Comparison of ENCODE assay signal across 22 cellular contexts in genomic region chr7:2492038-2492437, GRCh38. TPM values are rescaled to one million over a fixed set of nuclear protein-coding genes. Genes with fewer than 3 reads are reported as not detected.
DNase-seq lines count a peak whose midpoint lies in the region; ATAC-seq, FAIRE-seq and TF ChIP-seq lines count a peak whose summit lies in the region.
"Had no signal": no experiment of that assay in that cellular context is flagged by ENCODE, and none has a peak within 500 bp of the region (broad histone marks: within the 10 kb centered on the region; RNA-seq: fewer than 3 reads in every experiment).

No MANE protein-coding gene starts in this region.

- TF ChIP-seq POLR2A in ovary (IDR thresholded peaks at IDR 0.05) (no peak), Peyer's patch (IDR thresholded peaks at IDR 0.05) (no peak)

- H3K27me3 Mint-ChIP-seq in activated naive CD8-positive, alpha-beta T cell treated with anti-CD3 and anti-CD28 coated beads for 36 hours, result no peaks in the 10 kb centered on the region
- peaks cover 2% of the 10 kb centered on the region for H3K27me3 Mint-ChIP-seq in activated naive CD8-positive, alpha-beta T cell treated with anti-CD3 and anti-CD28 coated beads, Interleukin-2, amount 50 U/mL, for 24 hours
- peaks cover 22% of the 10 kb centered on the region for H3K27me3 Mint-ChIP-seq in neural progenitor cell (ENCODE audit: insufficient read depth, low read depth)

- H3K9ac ChIP-seq in neural progenitor cell, result no peak overlapping the region
- H3K9ac ChIP-seq: BLaER1 had no signal

- H3K4me1 ChIP-seq in neural progenitor cell, result peaks cover 36% of the 10 kb centered on the region
- peaks cover 20% of the 10 kb centered on the region for H3K4me1 ChIP-seq in ovary (ENCODE audit: insufficient read depth)
- peaks cover 0 to 14% (median 0%) of the 10 kb centered on the region in 4 donors for H3K4me1 ChIP-seq in Peyer's patch
- H3K4me1 ChIP-seq: HAP-1 had no signal

- no peak overlapping the region for H3K4me3 ChIP-seq in bronchial epithelial cell (ENCODE audit: low read depth, low read length)
- no peak overlapping the region for H3K4me3 ChIP-seq in neural progenitor cell
- H3K4me3 ChIP-seq in ovary, result no peak overlapping the region
- no peak overlapping the region for H3K4me3 ChIP-seq in Peyer's patch
- H3K4me3 ChIP-seq: BLaER1, HAP-1 had no signal

- H3K36me3 ChIP-seq in bronchial epithelial cell (ENCODE audit: control insufficient read depth, insufficient read depth, low read length) (no peaks in the 10 kb centered on the region), neural progenitor cell (no peaks in the 10 kb centered on the region), ovary (no peaks in the 10 kb centered on the region), Peyer's patch (no peaks in the 10 kb centered on the region)
- H3K36me3 ChIP-seq: BLaER1, HAP-1 had no signal

- no peak for DNase-seq in activated naive CD8-positive, alpha-beta T cell treated with anti-CD3 and anti-CD28 coated beads for 36 hours
- DNase-seq in activated naive CD8-positive, alpha-beta T cell treated with anti-CD3 and anti-CD28 coated beads, Interleukin-2, amount 50 U/mL, for 24 hours, result no peak
- DNase-seq in bronchial epithelial cell (ENCODE audit: low read depth) (no peak), neural progenitor cell (ENCODE audit: low spot score) (no peak), ovary (no peak), Peyer's patch (no peak)
- DNase-seq: 8988T; CD4-positive, alpha-beta memory T cell; DMS153; DMS79; GDM1; IMR-90 had no signal

- no peaks in the 10 kb centered on the region for H4K20me1 ChIP-seq in neural progenitor cell (ENCODE audit: low read depth)
- H4K20me1 ChIP-seq: BLaER1 had no signal

- H3K27ac ChIP-seq in neural progenitor cell (no peak overlapping the region), ovary (no peak overlapping the region), Peyer's patch (no peak overlapping the region)
- H3K27ac ChIP-seq: HL-60 had no signal

- no peak overlapping the region for H3K4me3 Mint-ChIP-seq in activated naive CD8-positive, alpha-beta T cell treated with anti-CD3 and anti-CD28 coated beads for 36 hours
- H3K4me3 Mint-ChIP-seq in activated naive CD8-positive, alpha-beta T cell treated with anti-CD3 and anti-CD28 coated beads, Interleukin-2, amount 50 U/mL, for 24 hours, result no peak overlapping the region
- H3K4me3 Mint-ChIP-seq in neural progenitor cell, result peak overlapping the region; percentile 38
- H3K4me3 Mint-ChIP-seq: CD4-positive, alpha-beta memory T cell had no signal

- TF ChIP-seq CTCF in bronchial epithelial cell (IDR thresholded peaks at IDR 0.05; ENCODE audit: insufficient read depth, low read length, severe bottlenecking), result no peak
- no peak for TF ChIP-seq CTCF in neural progenitor cell (IDR thresholded peaks at IDR 0.05)
- TF ChIP-seq CTCF in ovary (IDR thresholded peaks at IDR 0.05), result no peak
- TF ChIP-seq CTCF in Peyer's patch (IDR thresholded peaks at IDR 0.05), result no peak

- H3K27me3 ChIP-seq in bronchial epithelial cell (ENCODE audit: control insufficient read depth, insufficient read depth, low read length), result peaks cover 8% of the 10 kb centered on the region
- H3K27me3 ChIP-seq in neural progenitor cell, result no peaks in the 10 kb centered on the region
- H3K27me3 ChIP-seq in ovary, result no peaks in the 10 kb centered on the region
- no peaks in the 10 kb centered on the region for H3K27me3 ChIP-seq in Peyer's patch
- H3K27me3 ChIP-seq: BLaER1 had no signal

- H3K9me3 ChIP-seq in neural progenitor cell (ENCODE audit: low read depth), result no peaks in the 10 kb centered on the region
- no peaks in the 10 kb centered on the region for H3K9me3 ChIP-seq in ovary
- H3K9me3 ChIP-seq in Peyer's patch, result no peaks in the 10 kb centered on the region
- H3K9me3 ChIP-seq: BLaER1, HAP-1 had no signal

- FAIRE-seq in bronchial epithelial cell (lab: Jason Lieb, UNC), result peak; percentile 96

- H2AFZ ChIP-seq in neural progenitor cell (replicated peaks), result no peak overlapping the region

- no peak overlapping the region for H3K4me2 ChIP-seq in neural progenitor cell

- ATAC-seq in activated naive CD8-positive, alpha-beta T cell treated with anti-CD3 and anti-CD28 coated beads, Interleukin-2, amount 50 U/mL, for 24 hours, result no peak
- no peak for ATAC-seq in HG03354 (IDR thresholded peaks at IDR 0.05; ENCODE audit: poor library complexity, severe bottlenecking, unreplicated experiment)

- H3K4me1 Mint-ChIP-seq in activated naive CD8-positive, alpha-beta T cell treated with anti-CD3 and anti-CD28 coated beads for 36 hours, result peaks cover 1% of the 10 kb centered on the region
- no peaks in the 10 kb centered on the region for H3K4me1 Mint-ChIP-seq in activated naive CD8-positive, alpha-beta T cell treated with anti-CD3 and anti-CD28 coated beads, Interleukin-2, amount 50 U/mL, for 24 hours
- H3K4me1 Mint-ChIP-seq in neural progenitor cell, result peaks cover 40% of the 10 kb centered on the region

- intact Hi-C loops in ovary (cut with DNase I), result no loop called here

- no peak for TF ChIP-seq EP300 in ovary (IDR thresholded peaks at IDR 0.05)

- 97 to 98% (median 98%) methylated on average over 2 of the region's 2 CpGs for whole genome bisulfite sequencing in ovary, 3 donors

- H3K36me3 Mint-ChIP-seq in activated naive CD8-positive, alpha-beta T cell treated with anti-CD3 and anti-CD28 coated beads for 36 hours, result no peaks in the 10 kb centered on the region
- no peaks in the 10 kb centered on the region for H3K36me3 Mint-ChIP-seq in activated naive CD8-positive, alpha-beta T cell treated with anti-CD3 and anti-CD28 coated beads, Interleukin-2, amount 50 U/mL, for 24 hours (ENCODE audit: low read depth)
- H3K36me3 Mint-ChIP-seq in neural progenitor cell, result no peaks in the 10 kb centered on the region
- H3K36me3 Mint-ChIP-seq: CD14-positive monocyte; CD4-positive, alpha-beta memory T cell had no signal

- peaks cover 24% of the 10 kb centered on the region for H3F3A ChIP-seq in neural progenitor cell (ENCODE audit: low read depth)

- no peaks in the 10 kb centered on the region for H3K79me2 ChIP-seq in neural progenitor cell (ENCODE audit: low read depth)

- H3K9me3 Mint-ChIP-seq in activated naive CD8-positive, alpha-beta T cell treated with anti-CD3 and anti-CD28 coated beads for 36 hours, result peaks cover 2% of the 10 kb centered on the region
- H3K9me3 Mint-ChIP-seq in activated naive CD8-positive, alpha-beta T cell treated with anti-CD3 and anti-CD28 coated beads, Interleukin-2, amount 50 U/mL, for 24 hours, result peaks cover 6% of the 10 kb centered on the region
- peaks cover 3% of the 10 kb centered on the region for H3K9me3 Mint-ChIP-seq in neural progenitor cell

- H3K27ac Mint-ChIP-seq in activated naive CD8-positive, alpha-beta T cell treated with anti-CD3 and anti-CD28 coated beads for 36 hours, result peak overlapping the region; percentile 49
- H3K27ac Mint-ChIP-seq in activated naive CD8-positive, alpha-beta T cell treated with anti-CD3 and anti-CD28 coated beads, Interleukin-2, amount 50 U/mL, for 24 hours, result no peak overlapping the region
- peak overlapping the region; percentile 1 for H3K27ac Mint-ChIP-seq in neural progenitor cell
- H3K27ac Mint-ChIP-seq: CD14-positive monocyte had no signal

RNA-seq across cellular contexts. Expression of gene GRIFIN, which starts 15.8 kb away (rescaled TPM):
- not detected for total RNA-seq in activated naive CD8-positive, alpha-beta T cell treated with anti-CD3 and anti-CD28 coated beads for 36 hours
- total RNA-seq in bronchial epithelial cell (not detected in 2 replicates), neural progenitor cell (ENCODE audit: low replicate concordance) (not detected in 2 replicates), ovary (not detected), Peyer's patch (not detected)
- polyA plus RNA-seq in ovary, result not detected
- total RNA-seq: A673; CD4-positive, alpha-beta memory T cell; Daoy; H4; HT1080; IMR-90 had no signal
- polyA plus RNA-seq: AG04450; CD14-positive monocyte; CD4-positive, alpha-beta memory T cell; IMR-90 had no signal

RNA-seq across cellular contexts. Expression of gene LFNG, which starts 27.5 kb away (rescaled TPM):
- 10 to 100 TPM; 21.0 to 25.8 TPM for total RNA-seq in activated naive CD8-positive, alpha-beta T cell treated with anti-CD3 and anti-CD28 coated beads for 36 hours
- total RNA-seq in bronchial epithelial cell (4.5 and 6.8 TPM in 2 replicates), neural progenitor cell (ENCODE audit: low replicate concordance) (58.0 and 177 TPM in 2 replicates), ovary (1 to 10 TPM in 6 of 7 donors, under 1 TPM in 1; 0.86 to 8.2 (median 3.3) TPM), Peyer's patch (100 to 1,000 TPM in 1 of 4 donors, 10 to 100 TPM in 3; 22.3 to 104 (median 41.7) TPM)
- polyA plus RNA-seq in ovary, result 1 to 10 TPM; 2.3 to 4.1 TPM
